In genomic region chr17:42289863-42290165, GRCh38 we compare ENCODE assay signal across 9 cellular contexts. TPM values are rescaled to one million over a fixed set of nuclear protein-coding genes. Genes with fewer than 3 reads are reported as not detected.
DNase-seq lines count a peak whose midpoint lies in the region; ATAC-seq, FAIRE-seq and TF ChIP-seq lines count a peak whose summit lies in the region.
"Had no signal": no experiment of that assay in that cellular context is flagged by ENCODE, and none has a peak within 500 bp of the region (broad histone marks: within the 10 kb centered on the region; RNA-seq: fewer than 3 reads in every experiment).

No MANE protein-coding gene starts in this region.

- peaks cover 71% of the 10 kb centered on the region for H3K4me1 Mint-ChIP-seq in CD14-positive monocyte

- peaks cover 36 to 52% of the 10 kb centered on the region in 2 donors for H3K36me3 Mint-ChIP-seq in CD14-positive monocyte

- CTCF ChIA-PET in GM12878 (lab: Yijun Ruan, JAX): interaction anchor here (0.6 to 2.1 kb wide), 7 partner anchors 20 to 133 kb away, joined by 3 to 14 read pairs (median 5); partner anchors contain the start of gene STAT3

- H3K4me1 ChIP-seq in GM12878 (ENCODE audit: control insufficient read depth, insufficient read depth, low read length): peaks cover 23% of the 10 kb centered on the region

- H3K27ac Mint-ChIP-seq in CD14-positive monocyte: peak overlapping the region in 6 of 7 donors; percentile 88 to 95 (median 91)

- H3K4me3 ChIP-seq in GM12878: peak overlapping the region; percentile 91

- RAD21 ChIA-PET in GM12878 (lab: Charles Lee; ENCODE audit: unreplicated experiment): interaction anchor here (0.9 to 4.1 kb wide), 11 partner anchors 13 to 117 kb away, joined by 3 to 21 read pairs (median 4); partner anchors contain the start of genes GHDC, KCNH4 and STAT3

- FAIRE-seq in GM12878 (lab: Jason Lieb, UNC): no peak

- TF ChIP-seq EP300 in GM12878 (IDR thresholded peaks at IDR 0.05; ENCODE audit: borderline replicate concordance in 1 of 2, control insufficient read depth in 1 of 2, low read depth in 2 of 2, low read length in 2 of 2): no peak

- no peaks in the 10 kb centered on the region for H3K9me3 Mint-ChIP-seq in CD14-positive monocyte

- H3K4me3 Mint-ChIP-seq in CD14-positive monocyte: peak overlapping the region; percentile 92 to 95

- BruUV-seq in GM12878 (replicated peaks; lab: Mats Ljungman, UMichigan): no TSS peak

- H3K27me3 ChIP-seq in GM12878 (replicated peaks in 1 of 2; ENCODE audit: control insufficient read depth in 2 of 2, insufficient read depth in 2 of 2, low read length in 1 of 2): no peaks in the 10 kb centered on the region

- H3K4me2 ChIP-seq in GM12878 (ENCODE audit: control insufficient read depth, insufficient read depth): peak overlapping the region; percentile 88

- POLR2A ChIA-PET in GM12878 (lab: Charles Lee): interaction anchor here (0.5 to 3.1 kb wide), 9 partner anchors 12 to 120 kb away, joined by 3 to 9 read pairs (median 4); partner anchors contain the start of genes GHDC and STAT5B

- peaks cover 0 to 3% (median 0%) of the 10 kb centered on the region in 3 donors for H3K27me3 Mint-ChIP-seq in CD14-positive monocyte (ENCODE audit: low read depth in 3 of 3)

- H3K9me3 ChIP-seq in GM12878 (replicated peaks; ENCODE audit: control insufficient read depth, insufficient read depth, low read length): no peaks in the 10 kb centered on the region

- in situ Hi-C loops in GM12878 (cut with MboI): no loop called here

- peak overlapping the region; percentile 90; the same call in 1 of the 2 replicates for H3K9ac ChIP-seq in GM12878 (ENCODE audit: control insufficient read depth, insufficient read depth, low read length)

- no peak overlapping the region for H3K27ac ChIP-seq in GM12878 (ENCODE audit: control insufficient read depth, insufficient read depth)

- no peak for TF ChIP-seq POLR2A in GM12878 (IDR thresholded peaks at IDR 0.05; ENCODE audit: low read depth, low read length)

- 0% methylated on average over 6 of the region's 6 CpGs for WGBS in GM12878 (ENCODE audit: insufficient coverage, insufficient replicate concordance, low lambda C conversion rate, missing lambda C conversion rate)

- no peak for TF ChIP-seq RAD21 in GM12878 (IDR thresholded peaks at IDR 0.05; ENCODE audit: insufficient read depth, low read depth, low read length)

- intact Hi-C loops in CD14-positive monocyte (cut with micrococcal nuclease) (loop anchor here (2.0 to 5.0 kb wide), 3 partner anchors 17 to 68 kb away; no protein-coding TSS in a partner anchor), GM12878 (cut with micrococcal nuclease; ENCODE audit: unreplicated experiment) (loop anchor here (5.0 kb wide), 1 partner anchor 108 kb away; the partner anchor contains the start of gene KCNH4)

- DNase-seq in CD14-positive monocyte (ENCODE audit: low spot score): no peak
- no peak for DNase-seq in GM12878 (ENCODE audit: low read depth, low spot score)
- peak; percentile 53 to 62 (median 58) for DNase-seq in stimulated activated CD4-positive, alpha-beta T cell treated with anti-CD3 and anti-CD28 coated beads, Interleukin-12 subunit alpha, Interleukin-12 subunit beta, amount 100 ng/mL, for 48 hours (ENCODE audit: low read depth in 2 of 3, low spot score in 1 of 3)
- no peak for DNase-seq in RKO (ENCODE audit: low spot score)
- no peak for DNase-seq in HCEC 1CT
- DNase-seq in retina: no peak
- DNase-seq: NCI-H187 treated with DMSO at 0.1 percent for 48 hours had no signal

- SMC1A ChIA-PET in GM12878 (lab: Charles Lee; ENCODE audit: uncharacterized antibody, unreplicated experiment): interaction anchor here (0.8 to 2.9 kb wide), 7 partner anchors 19 to 242 kb away, joined by 3 to 15 read pairs (median 5); no protein-coding TSS in a partner anchor

- H3K79me2 ChIP-seq in GM12878 (ENCODE audit: control insufficient read depth, insufficient read depth, low read length): peaks cover 38% of the 10 kb centered on the region

- TF ChIP-seq CTCF in CD14-positive monocyte (IDR thresholded peaks at IDR 0.05) (no peak), GM12878 (IDR thresholded peaks at IDR 0.05 in 2 of 3, conservative IDR thresholded peaks at IDR 0.05 in 1 of 3; ENCODE audit: control insufficient read depth in 2 of 3, extremely low read depth in 1 of 3, insufficient read depth in 1 of 3, low read depth in 3 of 3, low read length in 3 of 3) (no peak)

- no peak overlapping the region for H2AFZ ChIP-seq in GM12878 (ENCODE audit: control insufficient read depth, low read depth, low read length)

- peaks cover 2 to 8% of the 10 kb centered on the region in 2 experiments; a peak in 2 of 4 replicates for H3K36me3 ChIP-seq in GM12878 (ENCODE audit: control insufficient read depth in 2 of 2, insufficient read depth in 2 of 2, low read length in 1 of 2)

- ATAC-seq in activated CD4-positive, CD25-positive, alpha-beta regulatory T cell treated with anti-CD3 and anti-CD28 coated beads, Interleukin-2, amount 50 U/mL, for 24 hours: peak; percentile 11 to 24
- ATAC-seq in GM12878: no peak
- no peak for ATAC-seq in HG02798 (IDR thresholded peaks at IDR 0.05; ENCODE audit: poor library complexity, unreplicated experiment)

- no peaks in the 10 kb centered on the region for H4K20me1 ChIP-seq in GM12878 (ENCODE audit: control insufficient read depth, insufficient read depth)

TF ChIP-seq in GM12878, 131 proteins besides CTCF, POLR2A, EP300 and RAD21:
- TF ChIP-seq YBX1 (IDR thresholded peaks at IDR 0.05) (no peak), RUNX3 (IDR thresholded peaks at IDR 0.05; ENCODE audit: low read length) (peak; percentile 47; the same call in 1 of the 2 replicates)

RNA-seq across cellular contexts. Expression of gene STAT5A, which starts 1.5 kb away (rescaled TPM):
- polyA plus RNA-seq in CD14-positive monocyte (10 to 100 TPM; 30.5 to 49.8 TPM), GM12878 (2011; rRNA removed) (24.8 and 41.2 TPM in 2 replicates), GM12878 (2014; fragmentation: Illumina TruSeq; extraction: Trizol) (64.7 and 66.2 TPM in 2 replicates), GM12878 (2014; fragmentation: Nextera tagmentation; extraction: Ambion mirVana) (10 to 100 TPM; 14.8 to 24.0 TPM), GM12878 (2014; rRNA removed) (51.4 and 54.6 TPM in 2 replicates), GM12878 (2016; fragmentation: Nextera tagmentation; extraction: Ambion mirVana) (10 to 100 TPM; 36.6 to 41.8 TPM)
- 130 and 152 TPM in 2 replicates for total RNA-seq in GM12878 (2013; cell fraction: nucleolus; rRNA removed)
- total RNA-seq in GM12878 (2014; rRNA removed) (71.1 and 81.1 TPM in 2 replicates), GM12878 (2014; rRNA removed; fragmentation: Illumina TruSeq; extraction: Trizol) (25.6 and 26.1 TPM in 2 replicates), GM12878 (2021) (78.9 and 86.4 TPM in 2 replicates)
- 18.4 TPM for polyA plus RNA-seq in GM12878 (2011; ENCODE audit: low read depth)
- 45.7 and 47.5 TPM in 2 replicates for polyA plus RNA-seq in GM12878 (2011; cell fraction: cytosol; rRNA removed)
- polyA plus RNA-seq in GM12878 (2011; cell fraction: nucleus; rRNA removed): 167 and 182 TPM in 2 replicates
- 51.7 TPM in 2 replicates for polyA plus RNA-seq in GM12878 (2012)
- polyA minus RNA-seq in GM12878 (2011; rRNA and poly(A)+ RNA removed): 63.8 and 74.0 TPM in 2 replicates
- 31.0 and 31.7 TPM in 2 replicates for polyA minus RNA-seq in GM12878 (2011; cell fraction: cytosol; rRNA and poly(A)+ RNA removed)
- 39.9 and 62.0 TPM in 2 replicates for polyA minus RNA-seq in GM12878 (2011; cell fraction: nucleus; rRNA and poly(A)+ RNA removed)

RNA-seq across cellular contexts. Expression of gene STAT5B, which starts 13.6 kb away (rescaled TPM):
- polyA plus RNA-seq in CD14-positive monocyte (10 to 100 TPM; 28.5 to 47.9 TPM), GM12878 (2011; rRNA removed) (46.0 and 52.8 TPM in 2 replicates), GM12878 (2014; fragmentation: Illumina TruSeq; extraction: Trizol) (57.8 and 60.2 TPM in 2 replicates), GM12878 (2014; fragmentation: Nextera tagmentation; extraction: Ambion mirVana) (10 to 100 TPM; 11.0 to 11.8 TPM), GM12878 (2014; rRNA removed) (56.9 and 59.2 TPM in 2 replicates), GM12878 (2016; fragmentation: Nextera tagmentation; extraction: Ambion mirVana) (10 to 100 TPM; 38.8 to 40.6 TPM)
- total RNA-seq in GM12878 (2013; cell fraction: nucleolus; rRNA removed): 80.4 and 88.9 TPM in 2 replicates
- total RNA-seq in GM12878 (2014; rRNA removed) (54.0 and 58.5 TPM in 2 replicates), GM12878 (2014; rRNA removed; fragmentation: Illumina TruSeq; extraction: Trizol) (37.1 and 38.1 TPM in 2 replicates), GM12878 (2021) (66.6 and 69.6 TPM in 2 replicates)
- polyA plus RNA-seq in GM12878 (2011; ENCODE audit: low read depth): 22.5 TPM
- polyA plus RNA-seq in GM12878 (2011; cell fraction: cytosol; rRNA removed): 41.9 and 44.7 TPM in 2 replicates
- polyA plus RNA-seq in GM12878 (2011; cell fraction: nucleus; rRNA removed): 70.8 and 85.5 TPM in 2 replicates
- 33.3 and 39.8 TPM in 2 replicates for polyA plus RNA-seq in GM12878 (2012)
- 38.7 and 49.0 TPM in 2 replicates for polyA minus RNA-seq in GM12878 (2011; rRNA and poly(A)+ RNA removed)
- 18.0 and 18.9 TPM in 2 replicates for polyA minus RNA-seq in GM12878 (2011; cell fraction: cytosol; rRNA and poly(A)+ RNA removed)
- 15.6 and 24.7 TPM in 2 replicates for polyA minus RNA-seq in GM12878 (2011; cell fraction: nucleus; rRNA and poly(A)+ RNA removed)

Comparison
In these comparisons a context has a peak if more than half of its experiments do, and no peak if none do; other contexts are left out.
1. DNase-seq: peak in stimulated activated CD4-positive, alpha-beta T cell treated with anti-CD3 and anti-CD28 coated beads, Interleukin-12 subunit alpha, Interleukin-12 subunit beta, amount 100 ng/mL, for 48 hours (3 of 3); none in CD14-positive monocyte (single experiment), GM12878 (single experiment), RKO (single experiment), HCEC 1CT (single experiment) and retina (single experiment).
2. ATAC-seq: peak in activated CD4-positive, CD25-positive, alpha-beta regulatory T cell treated with anti-CD3 and anti-CD28 coated beads, Interleukin-2, amount 50 U/mL, for 24 hours (2 of 2); none in GM12878 (single experiment) and HG02798 (single experiment).